ENCODE assay signal across 38 cellular contexts in genomic region chr10:18868919-18869318, GRCh38.
"Had no signal": no experiment of that assay in that cellular context is flagged by ENCODE, and none has a peak within 500 bp of the region (broad histone marks: within the 10 kb centered on the region; RNA-seq: fewer than 3 reads in every experiment).

No MANE protein-coding gene starts in this region.

- DNase-seq: activated B cell treated with CpG ODN at 0.5 μM for 24 hours; activated CD4-positive, alpha-beta memory T cell treated with anti-CD3 and anti-CD28 coated beads for 36 hours; activated CD4-positive, alpha-beta T cell treated with anti-CD3 and anti-CD28 coated beads for 4 hours; activated CD4-positive, alpha-beta T cell treated with anti-CD3 and anti-CD28 coated beads, Interleukin-2, amount 10 ng/mL, durations not matched to agents 24 days and 14 days; activated CD4-positive, alpha-beta T cell treated with anti-CD3 and anti-CD28 coated beads, Interleukin-2, amount 50 U/mL, for 1 hour; activated CD4-positive, alpha-beta T cell treated with anti-CD3 and anti-CD28 coated beads, Interleukin-2, amount 50 U/mL, for 4 hours; activated CD4-positive, CD25-positive, alpha-beta regulatory T cell treated with anti-CD3 and anti-CD28 coated beads, Interleukin-2, amount 50 U/mL, for 72 hours; activated CD8-positive, alpha-beta memory T cell treated with anti-CD3 and anti-CD28 coated beads, Interleukin-2, amount 50 U/mL, for 4 hours; activated CD8-positive, alpha-beta T cell treated with anti-CD3 and anti-CD28 coated beads for 36 hours; activated effector memory CD4-positive, alpha-beta T cell treated with anti-CD3 and anti-CD28 coated beads, Interleukin-2, amount 50 U/mL, for 16 hours; activated gamma-delta T cell treated with Interleukin-2 at 50 U/mL for 16 hours; activated naive CD4-positive, alpha-beta T cell; activated naive CD4-positive, alpha-beta T cell treated with anti-CD3 and anti-CD28 coated beads for 36 hours; activated naive CD4-positive, alpha-beta T cell treated with anti-CD3 and anti-CD28 coated beads, Interleukin-2, amount 50 U/mL, for 16 hours; activated naive CD8-positive, alpha-beta T cell treated with anti-CD3 and anti-CD28 coated beads for 36 hours; activated T-cell treated with anti-CD3 and anti-CD28 coated beads for 4 hours; activated T-cell treated with anti-CD3 and anti-CD28 coated beads, Interleukin-2, amount 50 U/mL, for 1 hour; activated T-cell treated with anti-CD3 and anti-CD28 coated beads, Interleukin-2, amount 50 U/mL, for 4 hours; activated T-cell treated with anti-CD3 and anti-CD28 coated beads, Interleukin-2, amount 50 U/mL, for 72 hours; adrenal gland; amygdala; anterior cingulate cortex; body of pancreas; brain microvascular endothelial cell; cerebellar nuclear complex; T-helper 1 cell; T-helper 2 cell; T-helper 9 cell had no signal

- H3K36me3 Mint-ChIP-seq: activated CD4-positive, alpha-beta memory T cell treated with anti-CD3 and anti-CD28 coated beads for 36 hours; activated naive CD4-positive, alpha-beta T cell treated with anti-CD3 and anti-CD28 coated beads, Interleukin-2, amount 50 U/mL, for 72 hours; activated naive CD8-positive, alpha-beta T cell treated with anti-CD3 and anti-CD28 coated beads for 36 hours had no signal

- H3K27me3 Mint-ChIP-seq: activated B cell treated with CpG ODN at 0.5 μM for 24 hours; activated CD4-positive, alpha-beta memory T cell treated with anti-CD3 and anti-CD28 coated beads for 36 hours; activated CD4-positive, alpha-beta T cell treated with anti-CD3 and anti-CD28 coated beads, Interleukin-2, amount 10 ng/mL, durations not matched to agents 24 days and 14 days; activated CD8-positive, alpha-beta T cell treated with anti-CD3 and anti-CD28 coated beads for 36 hours; activated naive CD8-positive, alpha-beta T cell treated with anti-CD3 and anti-CD28 coated beads for 36 hours; activated T-helper 17 cell treated with anti-CD3 and anti-CD28 coated beads, Interleukin-2, amount 50 U/mL, for 72 hours; central memory CD8-positive, alpha-beta T cell had no signal

- H3K4me1 ChIP-seq: adrenal gland, ascending aorta, body of pancreas, breast epithelium had no signal

- H3K27ac ChIP-seq: adrenal gland, ascending aorta, body of pancreas, brain microvascular endothelial cell, breast epithelium, VCaP had no signal

- H3K4me3 Mint-ChIP-seq: activated B cell treated with CpG ODN at 0.5 μM for 24 hours; activated CD4-positive, alpha-beta memory T cell treated with anti-CD3 and anti-CD28 coated beads for 36 hours; activated CD4-positive, alpha-beta T cell treated with anti-CD3 and anti-CD28 coated beads, Interleukin-2, amount 10 ng/mL, durations not matched to agents 24 days and 14 days; activated CD8-positive, alpha-beta T cell treated with anti-CD3 and anti-CD28 coated beads for 36 hours; activated naive CD4-positive, alpha-beta T cell treated with anti-CD3 and anti-CD28 coated beads for 36 hours; activated naive CD8-positive, alpha-beta T cell treated with anti-CD3 and anti-CD28 coated beads for 36 hours; activated T-cell treated with anti-CD3 and anti-CD28 coated beads, Interleukin-2, amount 50 U/mL, for 4 hours; activated T-cell treated with anti-CD3 and anti-CD28 coated beads, Interleukin-2, amount 50 U/mL, for 72 hours; activated T-helper 1 cell treated with anti-CD3 and anti-CD28 coated beads, Interleukin-12 subunit alpha, Interleukin-12 subunit beta, Interleukin-2, Interleukin-4 antibody, amounts not matched to agents 30 ng/mL and 10 ng/mL and 1 ng/mL, durations not matched to agents 14 hours and 24 hours and 36 hours; activated T-helper 17 cell treated with anti-CD3 and anti-CD28 coated beads, Interleukin-2, amount 50 U/mL, for 72 hours; central memory CD8-positive, alpha-beta T cell; T-helper 1 cell treated with Interleukin-12 subunit alpha and Interleukin-12 subunit beta and Interleukin-4 antibody, amounts not matched to agents 30 μg/mL and 1 μg/mL, for 36 hours; T-helper 2 cell treated with Interferon-gamma antibody and Interleukin-4, amounts not matched to agents 5 μg/mL and 100 μg/mL, for 36 hours had no signal

- H3K9me3 ChIP-seq: adrenal gland, ascending aorta, body of pancreas, breast epithelium had no signal

- H3K4me3 ChIP-seq: adrenal gland, ascending aorta, body of pancreas, breast epithelium had no signal

- FAIRE-seq: TTC549 had no signal

- H3K27ac Mint-ChIP-seq: activated B cell treated with CpG ODN at 0.5 μM for 24 hours; activated CD4-positive, alpha-beta memory T cell treated with anti-CD3 and anti-CD28 coated beads for 36 hours; activated CD4-positive, alpha-beta T cell treated with anti-CD3 and anti-CD28 coated beads, Interleukin-2, amount 10 ng/mL, durations not matched to agents 24 days and 14 days; activated CD8-positive, alpha-beta T cell treated with anti-CD3 and anti-CD28 coated beads for 36 hours; activated naive CD4-positive, alpha-beta T cell treated with anti-CD3 and anti-CD28 coated beads for 36 hours; activated naive CD4-positive, alpha-beta T cell treated with anti-CD3 and anti-CD28 coated beads, Interleukin-2, amount 50 U/mL, for 72 hours; activated naive CD8-positive, alpha-beta T cell treated with anti-CD3 and anti-CD28 coated beads for 36 hours; activated T-cell treated with anti-CD3 and anti-CD28 coated beads, Interleukin-2, amount 50 U/mL, for 72 hours; activated T-helper 1 cell treated with anti-CD3 and anti-CD28 coated beads, Interleukin-12 subunit alpha, Interleukin-12 subunit beta, Interleukin-2, Interleukin-4 antibody, amounts not matched to agents 30 ng/mL and 10 ng/mL and 1 ng/mL, durations not matched to agents 14 hours and 24 hours and 36 hours; activated T-helper 17 cell treated with anti-CD3 and anti-CD28 coated beads, Interleukin-2, amount 50 U/mL, for 72 hours; T-helper 1 cell treated with Interleukin-12 subunit alpha and Interleukin-12 subunit beta and Interleukin-4 antibody, amounts not matched to agents 30 μg/mL and 1 μg/mL, for 36 hours; T-helper 2 cell treated with Interferon-gamma antibody and Interleukin-4, amounts not matched to agents 5 μg/mL and 100 μg/mL, for 36 hours had no signal

- H3K27me3 ChIP-seq: ascending aorta, body of pancreas, brain microvascular endothelial cell, breast epithelium had no signal

- H3K9me3 Mint-ChIP-seq: activated CD4-positive, alpha-beta T cell treated with anti-CD3 and anti-CD28 coated beads, Interleukin-2, amount 10 ng/mL, durations not matched to agents 24 days and 14 days; activated T-helper 17 cell treated with anti-CD3 and anti-CD28 coated beads, Interleukin-2, amount 50 U/mL, for 72 hours had no signal

- H3K36me3 ChIP-seq: adrenal gland, ascending aorta, brain microvascular endothelial cell, breast epithelium had no signal

- H3K4me1 Mint-ChIP-seq: activated B cell treated with CpG ODN at 0.5 μM for 24 hours; activated CD4-positive, alpha-beta T cell treated with anti-CD3 and anti-CD28 coated beads, Interleukin-2, amount 10 ng/mL, durations not matched to agents 24 days and 14 days; activated naive CD8-positive, alpha-beta T cell treated with anti-CD3 and anti-CD28 coated beads for 36 hours; activated T-helper 17 cell treated with anti-CD3 and anti-CD28 coated beads, Interleukin-2, amount 50 U/mL, for 72 hours; central memory CD8-positive, alpha-beta T cell had no signal
